Comparison of ENCODE assay signal across 25 cellular contexts in the genomic region with DNA sequence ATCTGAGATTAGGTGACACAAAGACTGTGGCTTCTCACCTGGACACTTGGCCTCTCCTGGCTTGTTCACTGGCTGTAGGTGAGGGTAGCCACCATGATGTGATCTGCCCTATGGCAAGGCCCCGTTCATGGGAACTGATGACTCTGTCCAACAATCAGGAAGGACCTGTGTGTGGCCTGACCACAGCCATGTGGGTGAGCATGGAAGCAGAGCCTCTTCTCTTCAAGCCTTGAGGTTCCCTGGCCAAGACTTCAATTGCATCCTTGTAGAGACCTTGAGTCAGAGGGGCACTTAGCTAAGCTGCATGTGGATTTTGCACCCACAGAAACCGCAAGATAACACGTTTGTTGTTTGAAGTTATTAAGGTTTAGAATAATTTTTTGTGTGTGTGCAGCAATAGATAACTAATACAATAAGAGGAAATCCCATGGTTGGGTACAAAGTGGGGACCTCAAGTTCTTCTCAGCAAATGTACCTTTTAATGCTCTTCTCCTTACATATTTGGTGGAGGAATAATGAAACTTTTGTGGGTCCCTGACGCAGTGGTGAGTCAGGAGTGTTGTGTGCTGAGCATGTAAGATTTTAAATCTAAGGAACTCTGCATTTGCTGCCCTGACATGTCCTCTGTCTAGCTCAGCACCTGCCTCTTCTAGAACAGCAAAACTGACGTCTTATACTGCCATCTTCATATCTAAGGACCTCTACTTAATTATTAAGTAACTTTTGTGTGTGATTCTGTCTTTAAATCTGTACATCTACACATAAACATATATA. TPM values are rescaled to one million over a fixed set of nuclear protein-coding genes. Genes with fewer than 3 reads are reported as not detected.
A peak's percentile ranks its signal among the peaks of the same experiment; 100 is the strongest.
DNase-seq lines count a peak whose midpoint lies in the region; ATAC-seq and TF ChIP-seq lines count a peak whose summit lies in the region.
"Had no signal": no experiment of that assay in that cellular context is flagged by ENCODE, and none has a peak within 500 bp of the region (broad histone marks: within the 10 kb centered on the region; RNA-seq: fewer than 3 reads in every experiment).

No MANE protein-coding gene starts in this region.

- DNase-seq in activated CD4-positive, alpha-beta memory T cell treated with anti-CD3 and anti-CD28 coated beads for 36 hours, result peak; percentile 27
- DNase-seq in activated CD4-positive, alpha-beta memory T cell treated with anti-CD3 and anti-CD28 coated beads, Interleukin-2, amount 10 ng/mL, durations not matched to agents 7 days and 5 days, result no peak
- DNase-seq in IMR-90 (peak; percentile 18), mammary epithelial cell (peak; percentile 87), neuronal stem cell (ENCODE audit: low spot score) (no peak), 8988T (no peak), hepatocyte (ENCODE audit: low spot score) (no peak)
- no peak for DNase-seq in stimulated activated CD4-positive, alpha-beta T cell treated with anti-CD3 and anti-CD28 coated beads, Interleukin-2, amount 100 ng/mL, for 48 hours
- DNase-seq: activated effector memory CD4-positive, alpha-beta T cell treated with anti-CD3 and anti-CD28 coated beads, Interleukin-2, amount 50 U/mL, for 16 hours; dermis blood vessel endothelial cell; KBM-7; kidney; NCI-H187 treated with DMSO at 0.1 percent for 48 hours; NCI-H748 treated with DMSO at 0.1 percent for 48 hours; occipital lobe; PC-9; stimulated activated CD4-positive, alpha-beta T cell treated with anti-CD3 and anti-CD28 coated beads, Interleukin-12 subunit alpha, Interleukin-12 subunit beta, amount 100 ng/mL, for 4 hours; uterus had no signal

- 80% methylated on average over 1 of the region's 5 CpGs; no CpG with 5 or more reads in 1 of the 2 experiments for WGBS in IMR-90 (ENCODE audit: extremely low coverage in 2 of 2, insufficient read length in 1 of 2), 2 experiments
- WGBS in mammary epithelial cell (ENCODE audit: low coverage, missing lambda C conversion rate), result 53% methylated on average over 5 of the region's 5 CpGs
- no CpG with 5 or more reads among the region's 5 CpGs for WGBS in neuronal stem cell (ENCODE audit: extremely low coverage in 2 of 2, insufficient read length in 2 of 2, insufficient replicate concordance in 1 of 2), 2 donors
- 82% methylated on average over 5 of the region's 5 CpGs for WGBS in hepatocyte (ENCODE audit: low lambda C conversion rate, missing lambda C conversion rate)

- H4K8ac ChIP-seq in IMR-90 (ENCODE audit: low read depth in 2 of 2, low read length in 2 of 2) (no peak overlapping the region), neuronal stem cell (ENCODE audit: low read depth, low read length) (no peak overlapping the region)

- H3K4me1 ChIP-seq in IMR-90 (ENCODE audit: control insufficient read depth, insufficient read depth, low read length), result no peaks in the 10 kb centered on the region
- peaks cover 19% of the 10 kb centered on the region for H3K4me1 ChIP-seq in mammary epithelial cell (ENCODE audit: insufficient read depth, low read length)
- H3K4me1 ChIP-seq in neuronal stem cell (ENCODE audit: control insufficient read depth in 2 of 2, insufficient read depth in 1 of 2, low read depth in 1 of 2, low read length in 2 of 2), result peaks cover 0 to 2% of the 10 kb centered on the region in 2 donors
- H3K4me1 ChIP-seq in hepatocyte (ENCODE audit: insufficient read depth), result no peaks in the 10 kb centered on the region
- H3K4me1 ChIP-seq: BLaER1, uterus had no signal

- no peak for TF ChIP-seq POLR2A in IMR-90 (IDR thresholded peaks at IDR 0.05; ENCODE audit: low read depth, low read length)

- H2BK120ac ChIP-seq in IMR-90 (ENCODE audit: low read depth, low read length) (no peak overlapping the region), neuronal stem cell (ENCODE audit: low read depth, low read length) (no peak overlapping the region)

- H3K79me2 ChIP-seq in mammary epithelial cell (ENCODE audit: insufficient read depth, low read length), result no peaks in the 10 kb centered on the region
- no peaks in the 10 kb centered on the region for H3K79me2 ChIP-seq in hepatocyte

- no peak for TF ChIP-seq RAD21 in IMR-90 (IDR thresholded peaks at IDR 0.05; ENCODE audit: low read length)

- H3K23ac ChIP-seq in IMR-90 (ENCODE audit: low read depth, low read length), result no peak overlapping the region
- H3K23ac ChIP-seq in neuronal stem cell (ENCODE audit: low read depth, low read length, poor library complexity), result no peak overlapping the region

- H3K36me3 ChIP-seq in IMR-90 (ENCODE audit: control insufficient read depth, insufficient read depth, low read length) (no peaks in the 10 kb centered on the region), mammary epithelial cell (ENCODE audit: insufficient read depth, low read length) (no peaks in the 10 kb centered on the region), neuronal stem cell (replicated peaks in 1 of 2; ENCODE audit: control insufficient read depth in 2 of 2, insufficient read depth in 2 of 2, low read length in 2 of 2) (no peaks in the 10 kb centered on the region), hepatocyte (replicated peaks; ENCODE audit: insufficient read depth, low read depth) (no peaks in the 10 kb centered on the region)
- H3K36me3 ChIP-seq: BLaER1, cardiac muscle cell, uterus had no signal

- no peaks in the 10 kb centered on the region for H3K9me1 ChIP-seq in IMR-90 (ENCODE audit: insufficient read depth, low read length)

- no peaks in the 10 kb centered on the region for H3K79me1 ChIP-seq in IMR-90 (ENCODE audit: low read depth in 1 of 2, low read length in 2 of 2)
- no peaks in the 10 kb centered on the region for H3K79me1 ChIP-seq in neuronal stem cell (ENCODE audit: low read depth, low read length)

- no TSS peak for BruUV-seq in IMR-90 (replicated peaks; lab: Mats Ljungman, UMichigan)
- BruUV-seq in mammary epithelial cell (replicated peaks; lab: Mats Ljungman, UMichigan), result TSS peak; percentile 39

- intact Hi-C loops in activated CD4-positive, alpha-beta memory T cell treated with anti-CD3 and anti-CD28 coated beads for 36 hours (cut with micrococcal nuclease), result no loop called here
- intact Hi-C loops in IMR-90 (cut with micrococcal nuclease) (no loop called here), mammary epithelial cell (cut with micrococcal nuclease) (no loop called here)

- H2AFZ ChIP-seq in IMR-90 (replicated peaks; ENCODE audit: low read length, poor library complexity), result no peak overlapping the region
- H2AFZ ChIP-seq in mammary epithelial cell (ENCODE audit: low read depth, low read length), result peak overlapping the region; percentile 22
- no peak overlapping the region for H2AFZ ChIP-seq in neuronal stem cell (ENCODE audit: low read length)
- H2AFZ ChIP-seq in hepatocyte, result no peak overlapping the region
- H2AFZ ChIP-seq: PC-9 had no signal

- H3K27me3 ChIP-seq in IMR-90 (ENCODE audit: control insufficient read depth, insufficient read depth, low read length) (no peaks in the 10 kb centered on the region; the same call in 1 of the 2 replicates), mammary epithelial cell (ENCODE audit: insufficient read depth, low read length) (no peaks in the 10 kb centered on the region), neuronal stem cell (ENCODE audit: control insufficient read depth in 3 of 3, insufficient read depth in 3 of 3, low read depth in 1 of 3, low read length in 3 of 3) (no peaks in the 10 kb centered on the region), hepatocyte (no peaks in the 10 kb centered on the region)
- H3K27me3 ChIP-seq: BLaER1, cardiac muscle cell, uterus had no signal

- H3K18ac ChIP-seq in IMR-90 (ENCODE audit: low read depth, low read length) (no peak overlapping the region), neuronal stem cell (ENCODE audit: low read length) (peak overlapping the region; percentile 60)

- H4K5ac ChIP-seq in IMR-90 (ENCODE audit: low read depth, low read length), result no peak overlapping the region

- H3K27me3 Mint-ChIP-seq in activated CD4-positive, alpha-beta memory T cell treated with anti-CD3 and anti-CD28 coated beads for 36 hours, result peaks cover 1% of the 10 kb centered on the region
- H3K27me3 Mint-ChIP-seq in activated CD4-positive, alpha-beta memory T cell treated with anti-CD3 and anti-CD28 coated beads, Interleukin-2, amount 10 ng/mL, durations not matched to agents 7 days and 5 days, result peaks cover under 1% of the 10 kb centered on the region

- CTCF ChIA-PET in activated CD4-positive, alpha-beta memory T cell treated with anti-CD3 and anti-CD28 coated beads for 36 hours (lab: Charles Lee), result interaction anchor here (0.6 kb wide), 2 partner anchors 13 to 137 kb away, joined by 4 to 5 read pairs; no protein-coding TSS in a partner anchor
- CTCF ChIA-PET in activated CD4-positive, alpha-beta memory T cell treated with anti-CD3 and anti-CD28 coated beads, Interleukin-2, amount 10 ng/mL, durations not matched to agents 7 days and 5 days (lab: Charles Lee), result no interaction called here
- CTCF ChIA-PET in IMR-90 (lab: Yijun Ruan, JAX), result no interaction called here
- CTCF ChIA-PET in mammary epithelial cell (lab: Charles Lee; ENCODE audit: low non-redundant PET), result no interaction called here

- H2AK5ac ChIP-seq in IMR-90 (ENCODE audit: low read depth, low read length), result no peak overlapping the region
- no peak overlapping the region for H2AK5ac ChIP-seq in neuronal stem cell (ENCODE audit: low read depth, low read length)

- no peaks in the 10 kb centered on the region for H3K9me2 ChIP-seq in hepatocyte (replicated peaks; ENCODE audit: insufficient read depth)

- in situ Hi-C loops in IMR-90 (cut with MboI; ENCODE audit: low sequenced_read_pairs), result no loop called here
- in situ Hi-C loops in mammary epithelial cell (cut with MboI; ENCODE audit: low sequenced_read_pairs in 2 of 2), result no loop called here

- no peak overlapping the region; the same call in 1 of the 2 replicates for H3K56ac ChIP-seq in IMR-90 (ENCODE audit: extremely low read depth, insufficient read depth, low read length)

- no peak for ATAC-seq in IMR-90 (ENCODE audit: low read depth)
- ATAC-seq: WTC11 had no signal

- POLR2A ChIA-PET in activated CD4-positive, alpha-beta memory T cell treated with anti-CD3 and anti-CD28 coated beads for 36 hours (lab: Charles Lee), result no interaction called here
- POLR2A ChIA-PET in activated CD4-positive, alpha-beta memory T cell treated with anti-CD3 and anti-CD28 coated beads, Interleukin-2, amount 10 ng/mL, durations not matched to agents 7 days and 5 days (lab: Charles Lee), result no interaction called here
- POLR2A ChIA-PET in IMR-90 (lab: Charles Lee; ENCODE audit: unreplicated experiment), result no interaction called here

- no peak overlapping the region for H2AK9ac ChIP-seq in IMR-90 (replicated peaks; ENCODE audit: low read depth, low read length, poor library complexity)

- H2BK5ac ChIP-seq in IMR-90 (ENCODE audit: low read depth, low read length, poor library complexity, severe bottlenecking), result no peak overlapping the region
- no peak overlapping the region for H2BK5ac ChIP-seq in neuronal stem cell (ENCODE audit: low read length)

- no peaks in the 10 kb centered on the region for H3K9me3 Mint-ChIP-seq in activated CD4-positive, alpha-beta memory T cell treated with anti-CD3 and anti-CD28 coated beads for 36 hours
- H3K9me3 Mint-ChIP-seq in activated CD4-positive, alpha-beta memory T cell treated with anti-CD3 and anti-CD28 coated beads, Interleukin-2, amount 10 ng/mL, durations not matched to agents 7 days and 5 days, result no peaks in the 10 kb centered on the region
- H3K9me3 Mint-ChIP-seq: T-helper 2 cell treated with Interferon-gamma antibody and Interleukin-4, amounts not matched to agents 5 μg/mL and 100 μg/mL, for 36 hours had no signal

- no peak overlapping the region for H2BK20ac ChIP-seq in IMR-90 (ENCODE audit: low read depth, low read length)

- H2BK15ac ChIP-seq in IMR-90 (ENCODE audit: low read depth, low read length) (no peak overlapping the region), neuronal stem cell (ENCODE audit: low read length) (no peak overlapping the region)

- dilution Hi-C loops in IMR-90 (cut with HindIII; ENCODE audit: low sequenced_read_pairs, unreplicated experiment), result no loop called here
- dilution Hi-C loops in mammary epithelial cell (cut with HindIII; ENCODE audit: low sequenced_read_pairs), result no loop called here

- H3K27ac ChIP-seq in IMR-90 (ENCODE audit: insufficient read depth, low read length) (no peak overlapping the region), mammary epithelial cell (ENCODE audit: insufficient read depth, low read depth, low read length) (peak overlapping the region; percentile 47), neuronal stem cell (replicated peaks; ENCODE audit: low read length) (no peak overlapping the region), hepatocyte (no peak overlapping the region)
- H3K27ac ChIP-seq: BLaER1, cardiac muscle cell, PC-9, uterus had no signal

- H4K20me1 ChIP-seq in IMR-90 (ENCODE audit: insufficient read depth, low read length) (no peaks in the 10 kb centered on the region), mammary epithelial cell (ENCODE audit: insufficient read depth, low read length) (no peaks in the 10 kb centered on the region), hepatocyte (ENCODE audit: insufficient read depth, poor library complexity, severe bottlenecking) (no peaks in the 10 kb centered on the region)
- H4K20me1 ChIP-seq: BLaER1 had no signal

- no peak overlapping the region for H4K91ac ChIP-seq in IMR-90 (ENCODE audit: insufficient read depth, low read depth, low read length)
- H4K91ac ChIP-seq in neuronal stem cell (ENCODE audit: low read depth, low read length, poor library complexity), result no peak overlapping the region

- no peak overlapping the region for H3K9ac ChIP-seq in IMR-90 (ENCODE audit: low read depth, low read length)
- H3K9ac ChIP-seq in mammary epithelial cell (ENCODE audit: insufficient read depth, low read length), result no peak overlapping the region
- H3K9ac ChIP-seq in neuronal stem cell (ENCODE audit: low read depth, low read length, poor library complexity), result no peak overlapping the region
- H3K9ac ChIP-seq: BLaER1 had no signal

- H2BK12ac ChIP-seq in neuronal stem cell (ENCODE audit: low read length), result no peak overlapping the region

- H3K9me3 ChIP-seq in IMR-90 (ENCODE audit: control insufficient read depth, insufficient read depth, low read length) (no peaks in the 10 kb centered on the region), mammary epithelial cell (replicated peaks; ENCODE audit: insufficient read depth, low read length) (no peaks in the 10 kb centered on the region), neuronal stem cell (replicated peaks in 1 of 2; ENCODE audit: control insufficient read depth in 2 of 2, insufficient read depth in 1 of 2, low read depth in 1 of 2, low read length in 2 of 2) (no peaks in the 10 kb centered on the region), hepatocyte (ENCODE audit: low read depth) (no peaks in the 10 kb centered on the region)
- H3K9me3 ChIP-seq: BLaER1, uterus had no signal

- no peaks in the 10 kb centered on the region for H3K4me1 Mint-ChIP-seq in activated CD4-positive, alpha-beta memory T cell treated with anti-CD3 and anti-CD28 coated beads for 36 hours (ENCODE audit: low read depth)
- peaks cover 4% of the 10 kb centered on the region for H3K4me1 Mint-ChIP-seq in activated CD4-positive, alpha-beta memory T cell treated with anti-CD3 and anti-CD28 coated beads, Interleukin-2, amount 10 ng/mL, durations not matched to agents 7 days and 5 days
- H3K4me1 Mint-ChIP-seq: WTC11 had no signal

- H3K4ac ChIP-seq in IMR-90 (ENCODE audit: low read depth, low read length) (no peak overlapping the region), neuronal stem cell (ENCODE audit: low read length) (no peak overlapping the region)

- TF ChIP-seq CTCF in IMR-90 (conservative IDR thresholded peaks at IDR 0.05; ENCODE audit: low read depth, low read length) (no peak), mammary epithelial cell (conservative IDR thresholded peaks at IDR 0.05 in 1 of 2, IDR thresholded peaks at IDR 0.05 in 1 of 2; ENCODE audit: extremely low read depth in 1 of 2, insufficient read depth in 1 of 2, low read depth in 1 of 2, low read length in 2 of 2) (no peak), hepatocyte (IDR thresholded peaks at IDR 0.05; ENCODE audit: poor library complexity) (no peak)

- H3K36me3 Mint-ChIP-seq in activated CD4-positive, alpha-beta memory T cell treated with anti-CD3 and anti-CD28 coated beads for 36 hours, result no peaks in the 10 kb centered on the region
- no peaks in the 10 kb centered on the region for H3K36me3 Mint-ChIP-seq in activated CD4-positive, alpha-beta memory T cell treated with anti-CD3 and anti-CD28 coated beads, Interleukin-2, amount 10 ng/mL, durations not matched to agents 7 days and 5 days (ENCODE audit: low read depth)
- H3K36me3 Mint-ChIP-seq: WTC11 had no signal

- no peak overlapping the region for H3K14ac ChIP-seq in IMR-90 (replicated peaks; ENCODE audit: low read depth, low read length)
- H3K14ac ChIP-seq in neuronal stem cell (ENCODE audit: low read length), result no peak overlapping the region

- no peak overlapping the region for H3K27ac Mint-ChIP-seq in activated CD4-positive, alpha-beta memory T cell treated with anti-CD3 and anti-CD28 coated beads for 36 hours
- no peak overlapping the region for H3K27ac Mint-ChIP-seq in activated CD4-positive, alpha-beta memory T cell treated with anti-CD3 and anti-CD28 coated beads, Interleukin-2, amount 10 ng/mL, durations not matched to agents 7 days and 5 days
- H3K27ac Mint-ChIP-seq: T-helper 2 cell treated with Interferon-gamma antibody and Interleukin-4, amounts not matched to agents 5 μg/mL and 100 μg/mL, for 36 hours; WTC11 had no signal

- H3K4me2 ChIP-seq in IMR-90 (ENCODE audit: low read depth, low read length), result no peak overlapping the region
- peak overlapping the region; percentile 41 for H3K4me2 ChIP-seq in mammary epithelial cell (ENCODE audit: insufficient read depth, low read depth, low read length)
- no peak overlapping the region for H3K4me2 ChIP-seq in neuronal stem cell (ENCODE audit: insufficient read depth, low read length, poor library complexity, severe bottlenecking)
- no peak overlapping the region for H3K4me2 ChIP-seq in hepatocyte
- H3K4me2 ChIP-seq: BLaER1, PC-9 had no signal

- H3K4me3 ChIP-seq in IMR-90 (ENCODE audit: insufficient read depth, low read depth, low read length), result no peak overlapping the region
- no peak overlapping the region for H3K4me3 ChIP-seq in mammary epithelial cell (replicated peaks in 1 of 3; ENCODE audit: insufficient read depth in 1 of 3, low read depth in 2 of 3, low read length in 3 of 3)
- H3K4me3 ChIP-seq in neuronal stem cell (ENCODE audit: low read length in 2 of 2), result no peak overlapping the region
- H3K4me3 ChIP-seq in hepatocyte, result no peak overlapping the region
- H3K4me3 ChIP-seq: BLaER1, cardiac muscle cell, lung, PC-9, uterus had no signal

- no peak overlapping the region for H3K4me3 Mint-ChIP-seq in activated CD4-positive, alpha-beta memory T cell treated with anti-CD3 and anti-CD28 coated beads for 36 hours
- no peak overlapping the region for H3K4me3 Mint-ChIP-seq in activated CD4-positive, alpha-beta memory T cell treated with anti-CD3 and anti-CD28 coated beads, Interleukin-2, amount 10 ng/mL, durations not matched to agents 7 days and 5 days
- H3K4me3 Mint-ChIP-seq: T-helper 2 cell treated with Interferon-gamma antibody and Interleukin-4, amounts not matched to agents 5 μg/mL and 100 μg/mL, for 36 hours; WTC11 had no signal

RNA-seq across cellular contexts. Expression of a gene that starts 27.5 kb away (rescaled TPM):
- not detected for total RNA-seq in activated CD4-positive, alpha-beta memory T cell treated with anti-CD3 and anti-CD28 coated beads for 36 hours
- total RNA-seq in activated CD4-positive, alpha-beta memory T cell treated with anti-CD3 and anti-CD28 coated beads, Interleukin-2, amount 10 ng/mL, durations not matched to agents 7 days and 5 days, result under 1 TPM; 0.05 to 0.18 TPM
- total RNA-seq in IMR-90 (2012; rRNA removed) (under 0.01 TPM in 1 of 2 replicates, not detected in the other), mammary epithelial cell (not detected), hepatocyte (0.16 and 0.17 TPM in 2 replicates)
- polyA plus RNA-seq in IMR-90 (2012; rRNA removed) (not detected in 2 replicates), mammary epithelial cell (not detected), hepatocyte (0.94 TPM in 1 of 2 replicates, not detected in the other)
- not detected in 2 replicates for polyA plus RNA-seq in IMR-90 (2012; cell fraction: cytosol; rRNA removed)
- polyA plus RNA-seq in IMR-90 (2012; cell fraction: nucleus; rRNA removed; ENCODE audit: low replicate concordance), result 0.05 TPM in 1 of 2 replicates, not detected in the other
- not detected for polyA minus RNA-seq in mammary epithelial cell
- polyA plus RNA-seq in neuronal stem cell (2013, experiment 1 of 2), result not detected
- not detected for polyA plus RNA-seq in neuronal stem cell (2013, experiment 2 of 2)
- total RNA-seq: A673, cardiac muscle cell, dermis blood vessel endothelial cell, frontal cortex, occipital lobe, PC-9, WTC11 had no signal
- polyA plus RNA-seq: cardiac muscle cell had no signal

Comparison
In these comparisons a context has a peak if more than half of its experiments do, and no peak if none do; other contexts are left out.
1. DNase-seq: peak in activated CD4-positive, alpha-beta memory T cell treated with anti-CD3 and anti-CD28 coated beads for 36 hours (single experiment), IMR-90 (single experiment) and mammary epithelial cell (single experiment); none in activated CD4-positive, alpha-beta memory T cell treated with anti-CD3 and anti-CD28 coated beads, Interleukin-2, amount 10 ng/mL, durations not matched to agents 7 days and 5 days (single experiment), neuronal stem cell (single experiment), 8988T (single experiment), stimulated activated CD4-positive, alpha-beta T cell treated with anti-CD3 and anti-CD28 coated beads, Interleukin-2, amount 100 ng/mL, for 48 hours (0 of 2) and hepatocyte (single experiment).